ENCODE assay signal across 9 cellular contexts in the genomic region with DNA sequence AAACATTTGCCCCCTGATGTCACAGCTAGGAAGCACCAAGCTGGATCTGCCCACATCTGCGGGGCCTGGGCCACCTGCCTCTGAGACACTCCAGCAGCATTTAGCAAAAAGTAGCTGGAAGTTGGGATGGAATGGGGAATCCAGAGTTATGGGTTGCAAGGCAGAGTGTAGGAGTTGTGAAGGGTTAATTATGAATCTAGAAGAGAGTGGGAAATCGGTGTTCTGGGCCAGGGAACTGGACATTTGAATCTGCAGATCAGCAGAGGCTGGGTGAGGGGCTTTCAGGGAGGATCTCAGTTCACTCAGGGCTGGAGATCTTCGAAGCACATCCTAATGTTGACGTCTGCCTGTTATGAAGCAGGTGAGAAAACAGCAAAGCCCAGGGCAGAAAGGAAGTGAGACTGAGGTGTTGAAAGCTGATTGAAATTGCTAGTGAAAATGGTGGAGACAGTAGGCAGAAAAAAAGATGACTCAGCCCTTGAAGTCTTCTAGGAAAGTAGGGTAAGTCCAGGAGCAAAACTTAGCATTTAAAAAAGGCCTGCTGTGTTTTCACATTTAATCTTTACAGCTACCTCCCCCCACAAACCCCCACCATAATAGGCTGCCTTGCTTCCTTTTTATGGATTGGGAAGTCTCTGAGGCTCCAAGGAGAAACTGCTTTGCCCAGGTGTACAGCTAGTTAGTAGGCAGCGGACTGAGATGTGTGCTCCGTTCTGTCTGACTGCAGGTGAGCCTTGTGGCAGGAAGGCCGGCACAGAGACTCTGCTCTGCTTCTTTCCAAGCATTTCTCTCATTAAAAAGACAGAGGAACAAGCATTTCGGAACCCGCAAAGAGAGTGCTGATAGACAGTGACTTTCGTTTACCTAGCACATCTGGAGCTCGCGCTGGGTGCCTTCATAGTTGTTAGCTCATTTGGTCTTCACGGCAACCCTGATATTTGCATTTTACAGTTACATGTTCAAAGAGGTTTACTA. TPM values are rescaled to one million over a fixed set of nuclear protein-coding genes. Genes with fewer than 3 reads are reported as not detected.
A peak's percentile ranks its signal among the peaks of the same experiment; 100 is the strongest.
DNase-seq lines count a peak whose midpoint lies in the region; ATAC-seq lines count a peak whose summit lies in the region.
"Had no signal": no experiment of that assay in that cellular context is flagged by ENCODE, and none has a peak within 500 bp of the region (broad histone marks: within the 10 kb centered on the region; RNA-seq: fewer than 3 reads in every experiment).

No MANE protein-coding gene starts in this region.

- no peak overlapping the region for H3K9ac ChIP-seq in neuronal stem cell (ENCODE audit: low read depth, low read length, poor library complexity)

- no peak overlapping the region for H2BK12ac ChIP-seq in neuronal stem cell (ENCODE audit: low read length)

- DNase-seq in ELF-1 (ENCODE audit: low read depth, low spot score) (peak; percentile 67), NCI-H1436 treated with DMSO at 0.1 percent for 48 hours (lab: John Stamatoyannopoulos, UW) (no peak), neuronal stem cell (ENCODE audit: low spot score) (no peak), left lobe of liver (ENCODE audit: low spot score) (no peak), DMS153 (lab: John Stamatoyannopoulos, UW) (no peak)
- DNase-seq in activated T-helper 2 cell treated with anti-CD3 and anti-CD28 coated beads, Interferon-gamma antibody, Interleukin-2, Interleukin-4, amounts not matched to agents 10 μg/mL and 5 μg/mL and 100 μg/mL, durations not matched to agents 14 hours and 24 hours and 36 hours (ENCODE audit: low spot score): peak; percentile 24
- DNase-seq: right cardiac atrium had no signal

- no peak overlapping the region for H2BK120ac ChIP-seq in neuronal stem cell (ENCODE audit: low read depth, low read length)

- no CpG with 5 or more reads among the region's 13 CpGs for WGBS in neuronal stem cell (ENCODE audit: extremely low coverage in 2 of 2, insufficient read length in 2 of 2, insufficient replicate concordance in 1 of 2), 2 donors

- intact Hi-C loops in activated T-helper 2 cell treated with anti-CD3 and anti-CD28 coated beads, Interferon-gamma antibody, Interleukin-2, Interleukin-4, amounts not matched to agents 10 μg/mL and 5 μg/mL and 100 μg/mL, durations not matched to agents 14 hours and 24 hours and 36 hours (cut with micrococcal nuclease): loop anchor here (2.0 to 10.0 kb wide), 2 partner anchors 62 to 856 kb away; no protein-coding TSS in a partner anchor

- H3K27ac ChIP-seq in neuronal stem cell (replicated peaks; ENCODE audit: low read length): no peak overlapping the region

- no peak overlapping the region for H2BK5ac ChIP-seq in neuronal stem cell (ENCODE audit: low read length)

- no peaks in the 10 kb centered on the region for H3K9me3 ChIP-seq in neuronal stem cell (replicated peaks in 1 of 2; ENCODE audit: control insufficient read depth in 2 of 2, insufficient read depth in 1 of 2, low read depth in 1 of 2, low read length in 2 of 2)

- H2BK15ac ChIP-seq in neuronal stem cell (ENCODE audit: low read length): no peak overlapping the region

- H2AK5ac ChIP-seq in neuronal stem cell (ENCODE audit: low read depth, low read length): no peak overlapping the region

- H4K8ac ChIP-seq in neuronal stem cell (ENCODE audit: low read depth, low read length): no peak overlapping the region

- H3K9me3 Mint-ChIP-seq in activated T-helper 2 cell treated with anti-CD3 and anti-CD28 coated beads, Interferon-gamma antibody, Interleukin-2, Interleukin-4, amounts not matched to agents 10 μg/mL and 5 μg/mL and 100 μg/mL, durations not matched to agents 14 hours and 24 hours and 36 hours: no peaks in the 10 kb centered on the region

- H3K36me3 Mint-ChIP-seq in activated T-helper 2 cell treated with anti-CD3 and anti-CD28 coated beads, Interferon-gamma antibody, Interleukin-2, Interleukin-4, amounts not matched to agents 10 μg/mL and 5 μg/mL and 100 μg/mL, durations not matched to agents 14 hours and 24 hours and 36 hours (ENCODE audit: low read depth): peaks cover 28% of the 10 kb centered on the region

- H3K4me3 ChIP-seq in neuronal stem cell (ENCODE audit: low read length in 2 of 2): no peak overlapping the region

- H3K18ac ChIP-seq in neuronal stem cell (ENCODE audit: low read length): no peak overlapping the region

- H3K79me1 ChIP-seq in neuronal stem cell (ENCODE audit: low read depth, low read length): no peaks in the 10 kb centered on the region

- H3K27me3 Mint-ChIP-seq in activated T-helper 2 cell treated with anti-CD3 and anti-CD28 coated beads, Interferon-gamma antibody, Interleukin-2, Interleukin-4, amounts not matched to agents 10 μg/mL and 5 μg/mL and 100 μg/mL, durations not matched to agents 14 hours and 24 hours and 36 hours (ENCODE audit: low read depth): peaks cover 2% of the 10 kb centered on the region

- H3K23ac ChIP-seq in neuronal stem cell (ENCODE audit: low read depth, low read length, poor library complexity): no peak overlapping the region

- no peak overlapping the region for H3K4me2 ChIP-seq in neuronal stem cell (ENCODE audit: insufficient read depth, low read length, poor library complexity, severe bottlenecking)

- H3K4ac ChIP-seq in neuronal stem cell (ENCODE audit: low read length): no peak overlapping the region

- peaks cover 0 to 12% of the 10 kb centered on the region in 2 donors for H3K36me3 ChIP-seq in neuronal stem cell (replicated peaks in 1 of 2; ENCODE audit: control insufficient read depth in 2 of 2, insufficient read depth in 2 of 2, low read length in 2 of 2)

- ATAC-seq in GM19324 (IDR thresholded peaks at IDR 0.05; ENCODE audit: low FRiP score, unreplicated experiment) (peak; percentile 74), HG03108 (IDR thresholded peaks at IDR 0.05; ENCODE audit: unreplicated experiment) (peak; percentile 85), left lobe of liver (no peak)

- H3K14ac ChIP-seq in neuronal stem cell (ENCODE audit: low read length): no peak overlapping the region

- no peak overlapping the region for H3K4me3 Mint-ChIP-seq in activated T-helper 2 cell treated with anti-CD3 and anti-CD28 coated beads, Interferon-gamma antibody, Interleukin-2, Interleukin-4, amounts not matched to agents 10 μg/mL and 5 μg/mL and 100 μg/mL, durations not matched to agents 14 hours and 24 hours and 36 hours (ENCODE audit: low read depth)

- H2AFZ ChIP-seq in neuronal stem cell (ENCODE audit: low read length): no peak overlapping the region

- no peak overlapping the region for H3K27ac Mint-ChIP-seq in activated T-helper 2 cell treated with anti-CD3 and anti-CD28 coated beads, Interferon-gamma antibody, Interleukin-2, Interleukin-4, amounts not matched to agents 10 μg/mL and 5 μg/mL and 100 μg/mL, durations not matched to agents 14 hours and 24 hours and 36 hours

- H3K4me1 Mint-ChIP-seq in activated T-helper 2 cell treated with anti-CD3 and anti-CD28 coated beads, Interferon-gamma antibody, Interleukin-2, Interleukin-4, amounts not matched to agents 10 μg/mL and 5 μg/mL and 100 μg/mL, durations not matched to agents 14 hours and 24 hours and 36 hours (ENCODE audit: low read depth): peaks cover 12% of the 10 kb centered on the region

- H4K91ac ChIP-seq in neuronal stem cell (ENCODE audit: low read depth, low read length, poor library complexity): no peak overlapping the region

- H3K4me1 ChIP-seq in neuronal stem cell (ENCODE audit: control insufficient read depth in 2 of 2, insufficient read depth in 1 of 2, low read depth in 1 of 2, low read length in 2 of 2): peaks cover 11 to 20% of the 10 kb centered on the region in 2 donors

- no peaks in the 10 kb centered on the region for H3K27me3 ChIP-seq in neuronal stem cell (ENCODE audit: control insufficient read depth in 3 of 3, insufficient read depth in 3 of 3, low read depth in 1 of 3, low read length in 3 of 3)

RNA-seq across cellular contexts. Expression of a gene that starts 7.2 kb away (rescaled TPM):
- 9.5 and 10.3 TPM in 2 replicates for total RNA-seq in activated T-helper 2 cell treated with anti-CD3 and anti-CD28 coated beads, Interferon-gamma antibody, Interleukin-2, Interleukin-4, amounts not matched to agents 10 μg/mL and 5 μg/mL and 100 μg/mL, durations not matched to agents 14 hours and 24 hours and 36 hours
- 6.9 TPM for polyA plus RNA-seq in neuronal stem cell (2013, experiment 1 of 2)
- polyA plus RNA-seq in neuronal stem cell (2013, experiment 2 of 2): 6.6 TPM
- 3.6 TPM for total RNA-seq in left lobe of liver

Comparison
In these comparisons a context has a peak if more than half of its experiments do, and no peak if none do; other contexts are left out.
1. DNase-seq: peak in ELF-1 (single experiment) and activated T-helper 2 cell treated with anti-CD3 and anti-CD28 coated beads, Interferon-gamma antibody, Interleukin-2, Interleukin-4, amounts not matched to agents 10 μg/mL and 5 μg/mL and 100 μg/mL, durations not matched to agents 14 hours and 24 hours and 36 hours (single experiment); none in NCI-H1436 treated with DMSO at 0.1 percent for 48 hours (single experiment), neuronal stem cell (single experiment), left lobe of liver (single experiment) and DMS153 (single experiment).